ENCODE assay signal across 10 cellular contexts in the genomic region with DNA sequence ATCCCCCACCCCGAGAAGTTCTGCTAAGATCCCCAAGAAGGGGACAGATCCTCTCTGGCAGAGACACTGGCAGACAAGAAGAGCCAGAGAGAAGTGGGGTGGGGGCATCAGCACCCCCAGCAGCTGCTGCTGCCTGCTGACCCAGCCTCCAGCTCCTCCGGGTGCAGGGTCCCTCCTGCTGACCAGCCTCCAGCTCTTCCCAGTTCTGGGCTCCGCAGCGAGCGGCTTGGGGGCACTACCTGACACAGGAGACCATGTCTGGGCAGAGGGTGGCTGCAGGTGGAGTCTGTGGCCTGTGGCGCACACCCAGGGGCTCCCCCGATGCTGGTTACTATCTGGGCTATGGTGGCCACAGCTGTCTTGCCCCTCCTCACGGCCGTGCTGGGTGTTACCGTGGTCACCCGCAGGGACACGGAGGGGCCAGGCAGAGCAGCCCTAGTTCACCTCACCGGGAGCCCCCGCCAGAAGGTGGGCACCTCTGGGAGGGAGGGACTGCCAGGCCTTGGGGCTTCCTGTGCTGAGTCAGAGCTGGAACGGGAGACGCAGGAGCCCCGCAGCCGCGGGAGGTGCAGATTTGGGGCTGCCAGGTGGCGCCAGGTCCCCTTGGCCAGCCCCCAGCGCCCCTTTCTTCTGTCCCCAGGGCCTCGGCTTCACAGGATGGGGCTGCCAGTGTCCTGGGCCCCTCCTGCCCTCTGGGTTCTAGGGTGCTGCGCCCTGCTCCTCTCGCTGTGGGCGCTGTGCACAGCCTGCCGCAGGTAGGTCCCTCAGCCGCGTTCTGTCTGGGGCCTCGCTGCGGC. TPM values are rescaled to one million over a fixed set of nuclear protein-coding genes. Genes with fewer than 3 reads are reported as not detected.
DNase-seq lines count a peak whose midpoint lies in the region; ATAC-seq and FAIRE-seq lines count a peak whose summit lies in the region.
"Had no signal": no experiment of that assay in that cellular context is flagged by ENCODE, and none has a peak within 500 bp of the region (broad histone marks: within the 10 kb centered on the region; RNA-seq: fewer than 3 reads in every experiment).

No MANE protein-coding gene starts in this region.

- ATAC-seq in right cardiac atrium: no peak
- no peak for ATAC-seq in left cardiac atrium
- ATAC-seq in left lobe of liver: peak; percentile 0
- ATAC-seq in HG03565 (IDR thresholded peaks at IDR 0.05; ENCODE audit: unreplicated experiment): no peak
- ATAC-seq: foreskin keratinocyte had no signal

- peaks cover 5% of the 10 kb centered on the region for H3K4me1 ChIP-seq in right cardiac atrium (ENCODE audit: control insufficient read depth, insufficient read depth, low read length)
- H3K4me1 ChIP-seq: foreskin keratinocyte had no signal

- intact Hi-C loops in right cardiac atrium (cut with DNase I) (loop anchor here in 1 of 4 donors (10.0 kb wide), 1 partner anchor 92 kb away; no protein-coding TSS in a partner anchor), left cardiac atrium (cut with DNase I) (no loop called here)

- H3K4me3 ChIP-seq in right cardiac atrium (ENCODE audit: low read length): peak overlapping the region; percentile 7
- H3K4me3 ChIP-seq: PC-9 had no signal

- H3K9me3 ChIP-seq in right cardiac atrium (ENCODE audit: control insufficient read depth, low read length): no peaks in the 10 kb centered on the region

- DNase-seq in right cardiac atrium (peak in 1 of 3 donors; percentile 72), left cardiac atrium (no peak), activated T-cell treated with anti-CD3 and anti-CD28 coated beads for 48 hours (ENCODE audit: low read depth) (peak; percentile 34), left lobe of liver (ENCODE audit: low spot score) (peak; percentile 67), cerebellum (ENCODE audit: low spot score) (no peak), urothelium cell line (ENCODE audit: low spot score) (no peak), medulla oblongata (ENCODE audit: extremely low spot score) (no peak)

- no peak for FAIRE-seq in urothelium cell line (lab: Jason Lieb, UNC)

- no peaks in the 10 kb centered on the region for H3K27me3 ChIP-seq in right cardiac atrium (ENCODE audit: control insufficient read depth, insufficient read depth)
- H3K27me3 ChIP-seq: foreskin keratinocyte had no signal

- H3K27ac ChIP-seq in right cardiac atrium (ENCODE audit: low read length): no peak overlapping the region
- H3K27ac ChIP-seq: foreskin keratinocyte, PC-9 had no signal

- 53% methylated on average over 30 of the region's 30 CpGs for WGBS in right cardiac atrium

RNA-seq across cellular contexts. Expression of gene LIME1, which starts 0.6 kb away (rescaled TPM):
- total RNA-seq in right cardiac atrium (1 to 10 TPM; 2.1 to 2.9 (median 2.7) TPM), left cardiac atrium (1 to 10 TPM; 3.6 to 3.7 TPM), left lobe of liver (122 TPM), cerebellum (9.3 TPM)
- 2.7 TPM for polyA plus RNA-seq in right cardiac atrium

RNA-seq across cellular contexts. Expression of gene SLC2A4RG, which starts 2.5 kb away (rescaled TPM):
- 10 to 100 TPM; 42.7 to 69.1 (median 50.1) TPM for total RNA-seq in right cardiac atrium
- 39.2 TPM for polyA plus RNA-seq in right cardiac atrium
- 10 to 100 TPM; 47.9 to 71.0 TPM for total RNA-seq in left cardiac atrium
- total RNA-seq in left lobe of liver: 195 TPM
- total RNA-seq in cerebellum: 6.6 TPM

RNA-seq across cellular contexts. Expression of gene ZGPAT, which starts 29.3 kb away (rescaled TPM):
- total RNA-seq in right cardiac atrium (10 to 100 TPM; 14.5 to 19.6 (median 16.8) TPM), left cardiac atrium (10 to 100 TPM; 16.4 to 18.6 TPM), left lobe of liver (64.1 TPM), cerebellum (14.3 TPM)
- 29.5 TPM for polyA plus RNA-seq in right cardiac atrium

RNA-seq across cellular contexts. Expression of gene ARFRP1, which starts 29.3 kb away (rescaled TPM):
- 10 to 100 TPM; 40.1 to 49.7 (median 44.3) TPM for total RNA-seq in right cardiac atrium
- polyA plus RNA-seq in right cardiac atrium: 38.7 TPM
- total RNA-seq in left cardiac atrium: 10 to 100 TPM; 36.8 to 44.9 TPM
- 23.6 TPM for total RNA-seq in left lobe of liver
- 17.3 TPM for total RNA-seq in cerebellum

RNA-seq across cellular contexts. Expression of gene TNFRSF6B, which starts 40.6 kb away (rescaled TPM):
- total RNA-seq in right cardiac atrium (1 to 10 TPM in 2 of 4 donors, under 1 TPM in 1, not detected in 1; 0.23 to 1.4 (median 1.1) TPM), left cardiac atrium (10 to 100 TPM in 1 of 2 donors, 1 to 10 TPM in 1; 1.4 to 10.1 TPM), left lobe of liver (0.40 TPM), cerebellum (0.82 TPM)
- 2.7 TPM for polyA plus RNA-seq in right cardiac atrium
- total RNA-seq: PC-9 had no signal

Comparison
In these comparisons a context has a peak if more than half of its experiments do, and no peak if none do; other contexts are left out.
1. DNase-seq: peak in activated T-cell treated with anti-CD3 and anti-CD28 coated beads for 48 hours (single experiment) and left lobe of liver (single experiment); none in left cardiac atrium (single experiment), cerebellum (single experiment), urothelium cell line (single experiment) and medulla oblongata (single experiment).
2. RNA of gene LIME1, which starts 0.6 kb away (total RNA-seq): 122 TPM in left lobe of liver (single experiment); 9.3 TPM in cerebellum (single experiment), 3.6 to 3.7 TPM in left cardiac atrium and 2.1 to 2.9 TPM in right cardiac atrium; every median in the first group is over 10 times any median in the second.